In genomic region chr16:88387177-88387576, GRCh38 we compare ENCODE assay signal across 28 cellular contexts. TPM values are rescaled to one million over a fixed set of nuclear protein-coding genes. Genes with fewer than 3 reads are reported as not detected.
DNase-seq lines count a peak whose midpoint lies in the region; ATAC-seq and TF ChIP-seq lines count a peak whose summit lies in the region.
"Had no signal": no experiment of that assay in that cellular context is flagged by ENCODE, and none has a peak within 500 bp of the region (broad histone marks: within the 10 kb centered on the region; RNA-seq: fewer than 3 reads in every experiment).

No MANE protein-coding gene starts in this region.

- CTCF ChIA-PET in MCF 10A (lab: Yijun Ruan, JAX), result no interaction called here

- DNase-seq in breast epithelium (ENCODE audit: low spot score in 2 of 2), result no peak
- no peak for DNase-seq in MCF 10A (ENCODE audit: unreplicated experiment)
- DNase-seq in chondrocyte (ENCODE audit: low spot score), result peak; percentile 84
- no peak for DNase-seq in vagina (ENCODE audit: extremely low spot score in 2 of 2)
- DNase-seq in NCI-H1092 treated with DMSO at 0.1 percent for 48 hours (lab: John Stamatoyannopoulos, UW), result no peak
- no peak for DNase-seq in GM23338 (ENCODE audit: low spot score)
- DNase-seq: activated CD4-positive, alpha-beta T cell treated with anti-CD3 and anti-CD28 coated beads for 4 hours; activated CD8-positive, alpha-beta memory T cell treated with anti-CD3 and anti-CD28 coated beads for 24 hours; activated gamma-delta T cell; activated naive CD8-positive, alpha-beta T cell treated with anti-CD3 and anti-CD28 coated beads, Interleukin-2, amount 50 U/mL, for 24 hours; activated T-cell treated with anti-CD3 and anti-CD28 coated beads, Interleukin-2, amount 50 U/mL, for 1 hour; effector memory CD8-positive, alpha-beta T cell; GF-D8; H7; Karpas-422; MV-4-11; NCI-H510A treated with DMSO at 0.1 percent for 48 hours; SJCRH30; stimulated activated CD4-positive, alpha-beta T cell treated with anti-CD3 and anti-CD28 coated beads, Interleukin-4, amount 100 ng/mL, for 1 hour; stimulated activated naive B cell treated with anti-CD40 and anti-IgM and Interleukin-4, amounts not matched to agents 10 μg/mL and 1 μg/mL and 100 μg/mL, for 72 hours had no signal

- no TSS peak for BruUV-seq in MCF 10A (replicated peaks; lab: Mats Ljungman, UMichigan)

- H3K36me3 ChIP-seq in breast epithelium, result no peaks in the 10 kb centered on the region
- no peaks in the 10 kb centered on the region for H3K36me3 ChIP-seq in mucosa of stomach (ENCODE audit: control insufficient read depth, insufficient read depth, low read length)
- no peaks in the 10 kb centered on the region for H3K36me3 ChIP-seq in vagina
- no peaks in the 10 kb centered on the region for H3K36me3 ChIP-seq in GM23338 (ENCODE audit: insufficient read depth)
- H3K36me3 ChIP-seq: neutrophil, SJCRH30, thoracic aorta had no signal

- H3F3A ChIP-seq in GM23338 (replicated peaks; ENCODE audit: low read depth), result no peaks in the 10 kb centered on the region

- H3K4me1 Mint-ChIP-seq in MCF 10A (ENCODE audit: insufficient read depth, unreplicated experiment) (no peaks in the 10 kb centered on the region), chondrocyte (ENCODE audit: low read depth) (peaks cover 65% of the 10 kb centered on the region), GM23338 (peaks cover 4% of the 10 kb centered on the region; the same call in 1 of the 3 replicates)

- no peak overlapping the region for H3K4me2 ChIP-seq in GM23338

- H3K9me3 Mint-ChIP-seq in MCF 10A (ENCODE audit: unreplicated experiment), result no peaks in the 10 kb centered on the region
- no peaks in the 10 kb centered on the region for H3K9me3 Mint-ChIP-seq in chondrocyte (ENCODE audit: low read depth)
- no peaks in the 10 kb centered on the region for H3K9me3 Mint-ChIP-seq in GM23338
- H3K9me3 Mint-ChIP-seq: activated naive CD8-positive, alpha-beta T cell treated with anti-CD3 and anti-CD28 coated beads, Interleukin-2, amount 50 U/mL, for 24 hours; brain; effector memory CD8-positive, alpha-beta T cell; stimulated activated naive B cell treated with anti-CD40 and anti-IgM and Interleukin-4, amounts not matched to agents 10 μg/mL and 1 μg/mL and 100 μg/mL, for 72 hours had no signal

- H3K9ac ChIP-seq in mucosa of stomach (ENCODE audit: low read length), result peak overlapping the region; percentile 53

- no peak overlapping the region for H2AFZ ChIP-seq in GM23338

- peaks cover 5% of the 10 kb centered on the region for H3K36me3 Mint-ChIP-seq in MCF 10A (ENCODE audit: insufficient read depth, unreplicated experiment)
- peaks cover 9% of the 10 kb centered on the region for H3K36me3 Mint-ChIP-seq in chondrocyte (ENCODE audit: low read depth)
- H3K36me3 Mint-ChIP-seq in GM23338 (ENCODE audit: low read depth), result no peaks in the 10 kb centered on the region
- H3K36me3 Mint-ChIP-seq: brain; stimulated activated naive B cell treated with anti-CD40 and anti-IgM and Interleukin-4, amounts not matched to agents 10 μg/mL and 1 μg/mL and 100 μg/mL, for 72 hours had no signal

- POLR2A ChIA-PET in MCF 10A (lab: Yijun Ruan, JAX), result no interaction called here

- H3K9me3 ChIP-seq in breast epithelium, result no peaks in the 10 kb centered on the region
- H3K9me3 ChIP-seq in mucosa of stomach (ENCODE audit: control insufficient read depth, low read length), result no peaks in the 10 kb centered on the region
- no peaks in the 10 kb centered on the region for H3K9me3 ChIP-seq in vagina
- H3K9me3 ChIP-seq: neutrophil, SJCRH30, thoracic aorta had no signal

- H3K27me3 Mint-ChIP-seq in MCF 10A (ENCODE audit: insufficient read depth, unreplicated experiment), result peaks cover 35% of the 10 kb centered on the region
- no peaks in the 10 kb centered on the region for H3K27me3 Mint-ChIP-seq in chondrocyte (ENCODE audit: low read depth)
- peaks cover 27% of the 10 kb centered on the region for H3K27me3 Mint-ChIP-seq in GM23338 (ENCODE audit: insufficient read depth, low read depth, poor library complexity)

- H3K4me3 Mint-ChIP-seq in MCF 10A (ENCODE audit: unreplicated experiment) (no peak overlapping the region), chondrocyte (ENCODE audit: unreplicated experiment) (no peak overlapping the region), GM23338 (no peak overlapping the region)
- H3K4me3 Mint-ChIP-seq: activated naive CD8-positive, alpha-beta T cell treated with anti-CD3 and anti-CD28 coated beads, Interleukin-2, amount 50 U/mL, for 24 hours; B cell; brain; effector memory CD8-positive, alpha-beta T cell; stimulated activated naive B cell treated with anti-CD40 and anti-IgM and Interleukin-4, amounts not matched to agents 10 μg/mL and 1 μg/mL and 100 μg/mL, for 72 hours had no signal

- TF ChIP-seq POLR2A in breast epithelium (IDR thresholded peaks at IDR 0.05) (no peak), vagina (IDR thresholded peaks at IDR 0.05) (no peak)

- ATAC-seq in HG02588 (IDR thresholded peaks at IDR 0.05; ENCODE audit: unreplicated experiment) (no peak), GM23338 (no peak)
- ATAC-seq: activated naive CD8-positive, alpha-beta T cell treated with anti-CD3 and anti-CD28 coated beads, Interleukin-2, amount 50 U/mL, for 24 hours; effector memory CD8-positive, alpha-beta T cell; stimulated activated naive B cell treated with anti-CD40 and anti-IgM and Interleukin-4, amounts not matched to agents 10 μg/mL and 1 μg/mL and 100 μg/mL, for 72 hours had no signal

- no peaks in the 10 kb centered on the region for H3K9me2 ChIP-seq in GM23338 (ENCODE audit: insufficient read depth)

- intact Hi-C loops in breast epithelium (cut with DNase I; ENCODE audit: low total_unique reads), result no loop called here
- intact Hi-C loops in MCF 10A (cut with micrococcal nuclease), result no loop called here
- intact Hi-C loops in vagina (cut with DNase I), result no loop called here

- H3K4me3 ChIP-seq in breast epithelium (peak overlapping the region in 1 of 3 donors; percentile 28), mucosa of stomach (ENCODE audit: low read length) (no peak overlapping the region), vagina (no peak overlapping the region), GM23338 (no peak overlapping the region)
- H3K4me3 ChIP-seq: lung, SJCRH30 had no signal

- H3K27ac ChIP-seq in breast epithelium (peak overlapping the region; percentile 96), vagina (peak overlapping the region; percentile 54), GM23338 (ENCODE audit: low read depth) (no peak overlapping the region)
- H3K27ac ChIP-seq: 22Rv1, neutrophil, SJCRH30 had no signal

- TF ChIP-seq CTCF in breast epithelium (IDR thresholded peaks at IDR 0.05) (no peak), MCF 10A (IDR thresholded peaks at IDR 0.05; ENCODE audit: unreplicated experiment) (no peak), chondrocyte (IDR thresholded peaks at IDR 0.05) (no peak), vagina (IDR thresholded peaks at IDR 0.05) (no peak), GM23338 (conservative IDR thresholded peaks at IDR 0.05; ENCODE audit: low read depth in 2 of 2) (no peak)

- no peak overlapping the region for H3K27ac Mint-ChIP-seq in MCF 10A (ENCODE audit: low read depth, unreplicated experiment)
- peak overlapping the region; percentile 89 for H3K27ac Mint-ChIP-seq in chondrocyte (ENCODE audit: unreplicated experiment)
- H3K27ac Mint-ChIP-seq in GM23338, result no peak overlapping the region
- H3K27ac Mint-ChIP-seq: activated naive CD8-positive, alpha-beta T cell treated with anti-CD3 and anti-CD28 coated beads, Interleukin-2, amount 50 U/mL, for 24 hours; B cell; brain; effector memory CD8-positive, alpha-beta T cell; stimulated activated naive B cell treated with anti-CD40 and anti-IgM and Interleukin-4, amounts not matched to agents 10 μg/mL and 1 μg/mL and 100 μg/mL, for 72 hours had no signal

- H3K27me3 ChIP-seq in breast epithelium (no peaks in the 10 kb centered on the region), mucosa of stomach (ENCODE audit: control insufficient read depth, insufficient read depth, low read length) (peaks cover 26% of the 10 kb centered on the region), vagina (no peaks in the 10 kb centered on the region), GM23338 (ENCODE audit: insufficient read depth) (peaks cover 28% of the 10 kb centered on the region)
- H3K27me3 ChIP-seq: SJCRH30 had no signal

- no peaks in the 10 kb centered on the region for H3K79me2 ChIP-seq in GM23338 (replicated peaks; ENCODE audit: insufficient read depth)

- H4K20me1 ChIP-seq in GM23338 (replicated peaks; ENCODE audit: insufficient read depth), result no peaks in the 10 kb centered on the region

- H3K4me1 ChIP-seq in breast epithelium, result peaks cover 3 to 15% of the 10 kb centered on the region in 2 donors
- H3K4me1 ChIP-seq in mucosa of stomach (ENCODE audit: control insufficient read depth, insufficient read depth, low read length), result peaks cover 26% of the 10 kb centered on the region
- H3K4me1 ChIP-seq in vagina, result peaks cover 47% of the 10 kb centered on the region
- H3K4me1 ChIP-seq in GM23338 (ENCODE audit: insufficient read depth), result peaks cover 5% of the 10 kb centered on the region; the same call in 1 of the 2 replicates
- H3K4me1 ChIP-seq: SJCRH30 had no signal

TF ChIP-seq in GM23338, 12 proteins besides CTCF, POLR2A, EP300 and RAD21:
- TF ChIP-seq ETS1 (IDR thresholded peaks at IDR 0.05) (no peak), CREB1 (CRISPR knock-in tag; IDR thresholded peaks at IDR 0.05; ENCODE audit: low read depth) (no peak)

RNA-seq across cellular contexts. Expression of gene ZNF469, which starts 4.4 kb away (rescaled TPM):
- total RNA-seq in breast epithelium, result 1 to 10 TPM in 1 of 3 donors, under 1 TPM in 2; 0.80 to 1.5 (median 0.98) TPM
- not detected in 2 replicates for total RNA-seq in MCF 10A (2022)
- total RNA-seq in chondrocyte, result 19.0 to 62.8 TPM (median 60.5 TPM) in 3 replicates
- 2.2 TPM for total RNA-seq in vagina
- 1.4 and 1.9 TPM in 2 replicates for total RNA-seq in GM23338 (2014; rRNA removed; shearing (Covaris generic))
- polyA plus RNA-seq in GM23338 (2016; fragmentation: Nextera tagmentation; extraction: Ambion mirVana), result 0.23 and 0.26 TPM in 2 replicates
- total RNA-seq: SJCRH30 had no signal
